ENCODE assay signal across 1 cellular context in the genomic region with DNA sequence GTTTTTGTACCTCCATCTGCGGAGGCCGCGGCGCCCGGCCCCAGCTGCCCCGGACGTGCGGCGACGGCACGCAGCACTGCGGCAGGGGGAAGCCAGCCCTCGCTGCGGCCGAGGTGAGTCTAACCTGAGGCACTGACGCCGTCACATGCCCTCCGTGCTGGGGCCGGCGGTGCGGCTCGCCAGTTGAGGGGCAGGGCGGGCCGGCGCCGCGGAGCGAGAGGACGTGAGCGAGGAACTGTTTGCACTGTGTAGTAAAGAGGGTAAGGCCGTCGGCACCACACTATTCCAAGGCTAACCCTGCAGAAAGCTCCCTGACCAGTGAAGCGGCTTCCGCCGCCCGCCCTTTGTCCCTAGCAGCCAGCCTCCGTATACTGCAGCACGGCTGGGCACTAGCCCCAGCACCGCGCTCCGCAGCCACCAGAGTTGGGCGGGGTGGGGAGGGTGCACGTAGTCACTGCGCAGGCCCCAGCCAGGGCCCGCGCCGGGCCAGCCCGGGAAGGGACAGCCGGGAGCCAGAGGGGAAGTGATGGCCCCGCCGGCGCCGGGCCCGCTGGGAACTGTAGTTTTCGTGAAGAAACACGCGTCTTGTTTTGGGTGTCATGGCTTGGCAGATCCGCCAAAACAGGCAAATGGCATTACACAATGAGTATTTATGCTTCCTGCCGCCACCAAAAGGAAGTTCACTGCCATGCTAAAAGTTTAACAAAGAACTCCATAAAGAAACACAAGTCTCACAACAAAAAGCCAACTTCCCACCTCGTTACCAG.
TF ChIP-seq lines count a peak whose summit lies in the region.

No MANE protein-coding gene starts in this region.

TF ChIP-seq in GM12878, 131 proteins besides CTCF, POLR2A, EP300 and RAD21 (continued from another document and continues in another):
- TF ChIP-seq, protein P1, sequence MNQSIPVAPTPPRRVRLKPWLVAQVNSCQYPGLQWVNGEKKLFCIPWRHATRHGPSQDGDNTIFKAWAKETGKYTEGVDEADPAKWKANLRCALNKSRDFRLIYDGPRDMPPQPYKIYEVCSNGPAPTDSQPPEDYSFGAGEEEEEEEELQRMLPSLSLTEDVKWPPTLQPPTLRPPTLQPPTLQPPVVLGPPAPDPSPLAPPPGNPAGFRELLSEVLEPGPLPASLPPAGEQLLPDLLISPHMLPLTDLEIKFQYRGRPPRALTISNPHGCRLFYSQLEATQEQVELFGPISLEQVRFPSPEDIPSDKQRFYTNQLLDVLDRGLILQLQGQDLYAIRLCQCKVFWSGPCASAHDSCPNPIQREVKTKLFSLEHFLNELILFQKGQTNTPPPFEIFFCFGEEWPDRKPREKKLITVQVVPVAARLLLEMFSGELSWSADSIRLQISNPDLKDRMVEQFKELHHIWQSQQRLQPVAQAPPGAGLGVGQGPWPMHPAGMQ (IDR thresholded peaks at IDR 0.05; ENCODE audit: borderline replicate concordance), result no peak
- TF ChIP-seq, protein P2, sequence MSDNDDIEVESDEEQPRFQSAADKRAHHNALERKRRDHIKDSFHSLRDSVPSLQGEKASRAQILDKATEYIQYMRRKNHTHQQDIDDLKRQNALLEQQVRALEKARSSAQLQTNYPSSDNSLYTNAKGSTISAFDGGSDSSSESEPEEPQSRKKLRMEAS (IDR thresholded peaks at IDR 0.05; ENCODE audit: low read depth, low read length), result peak; percentile 66
- peak; percentile 97 for TF ChIP-seq SIX5 (IDR thresholded peaks at IDR 0.05; ENCODE audit: low read depth, low read length, severe bottlenecking)
- TF ChIP-seq, protein P3, sequence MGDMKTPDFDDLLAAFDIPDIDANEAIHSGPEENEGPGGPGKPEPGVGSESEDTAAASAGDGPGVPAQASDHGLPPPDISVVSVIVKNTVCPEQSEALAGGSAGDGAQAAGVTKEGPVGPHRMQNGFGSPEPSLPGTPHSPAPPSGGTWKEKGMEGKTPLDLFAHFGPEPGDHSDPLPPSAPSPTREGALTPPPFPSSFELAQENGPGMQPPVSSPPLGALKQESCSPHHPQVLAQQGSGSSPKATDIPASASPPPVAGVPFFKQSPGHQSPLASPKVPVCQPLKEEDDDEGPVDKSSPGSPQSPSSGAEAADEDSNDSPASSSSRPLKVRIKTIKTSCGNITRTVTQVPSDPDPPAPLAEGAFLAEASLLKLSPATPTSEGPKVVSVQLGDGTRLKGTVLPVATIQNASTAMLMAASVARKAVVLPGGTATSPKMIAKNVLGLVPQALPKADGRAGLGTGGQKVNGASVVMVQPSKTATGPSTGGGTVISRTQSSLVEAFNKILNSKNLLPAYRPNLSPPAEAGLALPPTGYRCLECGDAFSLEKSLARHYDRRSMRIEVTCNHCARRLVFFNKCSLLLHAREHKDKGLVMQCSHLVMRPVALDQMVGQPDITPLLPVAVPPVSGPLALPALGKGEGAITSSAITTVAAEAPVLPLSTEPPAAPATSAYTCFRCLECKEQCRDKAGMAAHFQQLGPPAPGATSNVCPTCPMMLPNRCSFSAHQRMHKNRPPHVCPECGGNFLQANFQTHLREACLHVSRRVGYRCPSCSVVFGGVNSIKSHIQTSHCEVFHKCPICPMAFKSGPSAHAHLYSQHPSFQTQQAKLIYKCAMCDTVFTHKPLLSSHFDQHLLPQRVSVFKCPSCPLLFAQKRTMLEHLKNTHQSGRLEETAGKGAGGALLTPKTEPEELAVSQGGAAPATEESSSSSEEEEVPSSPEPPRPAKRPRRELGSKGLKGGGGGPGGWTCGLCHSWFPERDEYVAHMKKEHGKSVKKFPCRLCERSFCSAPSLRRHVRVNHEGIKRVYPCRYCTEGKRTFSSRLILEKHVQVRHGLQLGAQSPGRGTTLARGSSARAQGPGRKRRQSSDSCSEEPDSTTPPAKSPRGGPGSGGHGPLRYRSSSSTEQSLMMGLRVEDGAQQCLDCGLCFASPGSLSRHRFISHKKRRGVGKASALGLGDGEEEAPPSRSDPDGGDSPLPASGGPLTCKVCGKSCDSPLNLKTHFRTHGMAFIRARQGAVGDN (IDR thresholded peaks at IDR 0.05), result no peak
- peak; percentile 65 for TF ChIP-seq RELA (IDR thresholded peaks at IDR 0.05; ENCODE audit: borderline replicate concordance, partially characterized antibody)
- TF ChIP-seq GABPA (IDR thresholded peaks at IDR 0.05; ENCODE audit: low read depth), result no peak
- peak; percentile 99 for TF ChIP-seq HCFC1 (IDR thresholded peaks at IDR 0.05; ENCODE audit: low read length)
- no peak; the same call in 1 of the 2 replicates for TF ChIP-seq EED (IDR thresholded peaks at IDR 0.05; ENCODE audit: low read depth)
- no peak for TF ChIP-seq FOXM1 (IDR thresholded peaks at IDR 0.05; ENCODE audit: low read depth, low read length)
- TF ChIP-seq FOXK2 (IDR thresholded peaks at IDR 0.05), result no peak
- TF ChIP-seq STAT3 (IDR thresholded peaks at IDR 0.05; ENCODE audit: low read depth, low read length), result no peak
- no peak for TF ChIP-seq NFYA (IDR thresholded peaks at IDR 0.05; ENCODE audit: borderline replicate concordance, low read depth, low read length)
- TF ChIP-seq, protein P4, sequence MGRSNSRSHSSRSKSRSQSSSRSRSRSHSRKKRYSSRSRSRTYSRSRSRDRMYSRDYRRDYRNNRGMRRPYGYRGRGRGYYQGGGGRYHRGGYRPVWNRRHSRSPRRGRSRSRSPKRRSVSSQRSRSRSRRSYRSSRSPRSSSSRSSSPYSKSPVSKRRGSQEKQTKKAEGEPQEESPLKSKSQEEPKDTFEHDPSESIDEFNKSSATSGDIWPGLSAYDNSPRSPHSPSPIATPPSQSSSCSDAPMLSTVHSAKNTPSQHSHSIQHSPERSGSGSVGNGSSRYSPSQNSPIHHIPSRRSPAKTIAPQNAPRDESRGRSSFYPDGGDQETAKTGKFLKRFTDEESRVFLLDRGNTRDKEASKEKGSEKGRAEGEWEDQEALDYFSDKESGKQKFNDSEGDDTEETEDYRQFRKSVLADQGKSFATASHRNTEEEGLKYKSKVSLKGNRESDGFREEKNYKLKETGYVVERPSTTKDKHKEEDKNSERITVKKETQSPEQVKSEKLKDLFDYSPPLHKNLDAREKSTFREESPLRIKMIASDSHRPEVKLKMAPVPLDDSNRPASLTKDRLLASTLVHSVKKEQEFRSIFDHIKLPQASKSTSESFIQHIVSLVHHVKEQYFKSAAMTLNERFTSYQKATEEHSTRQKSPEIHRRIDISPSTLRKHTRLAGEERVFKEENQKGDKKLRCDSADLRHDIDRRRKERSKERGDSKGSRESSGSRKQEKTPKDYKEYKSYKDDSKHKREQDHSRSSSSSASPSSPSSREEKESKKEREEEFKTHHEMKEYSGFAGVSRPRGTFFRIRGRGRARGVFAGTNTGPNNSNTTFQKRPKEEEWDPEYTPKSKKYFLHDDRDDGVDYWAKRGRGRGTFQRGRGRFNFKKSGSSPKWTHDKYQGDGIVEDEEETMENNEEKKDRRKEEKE (IDR thresholded peaks at IDR 0.05), result no peak
- TF ChIP-seq, protein P5, sequence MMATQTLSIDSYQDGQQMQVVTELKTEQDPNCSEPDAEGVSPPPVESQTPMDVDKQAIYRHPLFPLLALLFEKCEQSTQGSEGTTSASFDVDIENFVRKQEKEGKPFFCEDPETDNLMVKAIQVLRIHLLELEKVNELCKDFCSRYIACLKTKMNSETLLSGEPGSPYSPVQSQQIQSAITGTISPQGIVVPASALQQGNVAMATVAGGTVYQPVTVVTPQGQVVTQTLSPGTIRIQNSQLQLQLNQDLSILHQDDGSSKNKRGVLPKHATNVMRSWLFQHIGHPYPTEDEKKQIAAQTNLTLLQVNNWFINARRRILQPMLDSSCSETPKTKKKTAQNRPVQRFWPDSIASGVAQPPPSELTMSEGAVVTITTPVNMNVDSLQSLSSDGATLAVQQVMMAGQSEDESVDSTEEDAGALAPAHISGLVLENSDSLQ (IDR thresholded peaks at IDR 0.05), result 0 out of 2 replicates have a peak, but pooled peaks have one; percentile 10
- TF ChIP-seq, protein P6, sequence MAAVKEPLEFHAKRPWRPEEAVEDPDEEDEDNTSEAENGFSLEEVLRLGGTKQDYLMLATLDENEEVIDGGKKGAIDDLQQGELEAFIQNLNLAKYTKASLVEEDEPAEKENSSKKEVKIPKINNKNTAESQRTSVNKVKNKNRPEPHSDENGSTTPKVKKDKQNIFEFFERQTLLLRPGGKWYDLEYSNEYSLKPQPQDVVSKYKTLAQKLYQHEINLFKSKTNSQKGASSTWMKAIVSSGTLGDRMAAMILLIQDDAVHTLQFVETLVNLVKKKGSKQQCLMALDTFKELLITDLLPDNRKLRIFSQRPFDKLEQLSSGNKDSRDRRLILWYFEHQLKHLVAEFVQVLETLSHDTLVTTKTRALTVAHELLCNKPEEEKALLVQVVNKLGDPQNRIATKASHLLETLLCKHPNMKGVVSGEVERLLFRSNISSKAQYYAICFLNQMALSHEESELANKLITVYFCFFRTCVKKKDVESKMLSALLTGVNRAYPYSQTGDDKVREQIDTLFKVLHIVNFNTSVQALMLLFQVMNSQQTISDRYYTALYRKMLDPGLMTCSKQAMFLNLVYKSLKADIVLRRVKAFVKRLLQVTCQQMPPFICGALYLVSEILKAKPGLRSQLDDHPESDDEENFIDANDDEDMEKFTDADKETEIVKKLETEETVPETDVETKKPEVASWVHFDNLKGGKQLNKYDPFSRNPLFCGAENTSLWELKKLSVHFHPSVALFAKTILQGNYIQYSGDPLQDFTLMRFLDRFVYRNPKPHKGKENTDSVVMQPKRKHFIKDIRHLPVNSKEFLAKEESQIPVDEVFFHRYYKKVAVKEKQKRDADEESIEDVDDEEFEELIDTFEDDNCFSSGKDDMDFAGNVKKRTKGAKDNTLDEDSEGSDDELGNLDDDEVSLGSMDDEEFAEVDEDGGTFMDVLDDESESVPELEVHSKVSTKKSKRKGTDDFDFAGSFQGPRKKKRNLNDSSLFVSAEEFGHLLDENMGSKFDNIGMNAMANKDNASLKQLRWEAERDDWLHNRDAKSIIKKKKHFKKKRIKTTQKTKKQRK (IDR thresholded peaks at IDR 0.05; ENCODE audit: low read depth, low read length), result no peak
- TF ChIP-seq, protein P7, sequence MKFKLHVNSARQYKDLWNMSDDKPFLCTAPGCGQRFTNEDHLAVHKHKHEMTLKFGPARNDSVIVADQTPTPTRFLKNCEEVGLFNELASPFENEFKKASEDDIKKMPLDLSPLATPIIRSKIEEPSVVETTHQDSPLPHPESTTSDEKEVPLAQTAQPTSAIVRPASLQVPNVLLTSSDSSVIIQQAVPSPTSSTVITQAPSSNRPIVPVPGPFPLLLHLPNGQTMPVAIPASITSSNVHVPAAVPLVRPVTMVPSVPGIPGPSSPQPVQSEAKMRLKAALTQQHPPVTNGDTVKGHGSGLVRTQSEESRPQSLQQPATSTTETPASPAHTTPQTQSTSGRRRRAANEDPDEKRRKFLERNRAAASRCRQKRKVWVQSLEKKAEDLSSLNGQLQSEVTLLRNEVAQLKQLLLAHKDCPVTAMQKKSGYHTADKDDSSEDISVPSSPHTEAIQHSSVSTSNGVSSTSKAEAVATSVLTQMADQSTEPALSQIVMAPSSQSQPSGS (IDR thresholded peaks at IDR 0.05; ENCODE audit: low read length), result no peak
- no peak for TF ChIP-seq IKZF1 (conservative IDR thresholded peaks at IDR 0.05)
- no peak for TF ChIP-seq HDAC2 (IDR thresholded peaks at IDR 0.05)
- TF ChIP-seq NFXL1 (IDR thresholded peaks at IDR 0.05; ENCODE audit: borderline replicate concordance), result no peak
- TF ChIP-seq JUNB (IDR thresholded peaks at IDR 0.05), result no peak
- TF ChIP-seq CEBPB (IDR thresholded peaks at IDR 0.05; ENCODE audit: borderline replicate concordance in 1 of 2, low read depth in 2 of 2, low read length in 2 of 2), result no peak
- no peak for TF ChIP-seq BRCA1 (IDR thresholded peaks at IDR 0.05; ENCODE audit: low read depth, low read length)
- TF ChIP-seq, protein P8, sequence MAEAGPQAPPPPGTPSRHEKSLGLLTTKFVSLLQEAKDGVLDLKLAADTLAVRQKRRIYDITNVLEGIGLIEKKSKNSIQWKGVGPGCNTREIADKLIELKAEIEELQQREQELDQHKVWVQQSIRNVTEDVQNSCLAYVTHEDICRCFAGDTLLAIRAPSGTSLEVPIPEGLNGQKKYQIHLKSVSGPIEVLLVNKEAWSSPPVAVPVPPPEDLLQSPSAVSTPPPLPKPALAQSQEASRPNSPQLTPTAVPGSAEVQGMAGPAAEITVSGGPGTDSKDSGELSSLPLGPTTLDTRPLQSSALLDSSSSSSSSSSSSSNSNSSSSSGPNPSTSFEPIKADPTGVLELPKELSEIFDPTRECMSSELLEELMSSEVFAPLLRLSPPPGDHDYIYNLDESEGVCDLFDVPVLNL (IDR thresholded peaks at IDR 0.05; ENCODE audit: low read depth, low read length), result peak; percentile 60; the same call in 1 of the 2 replicates
- TF ChIP-seq ZNF274 (IDR thresholded peaks at IDR 0.05; ENCODE audit: insufficient read depth, insufficient read length), result no peak
- TF ChIP-seq IKZF2 (IDR thresholded peaks at IDR 0.05), result no peak
- no peak; the same call in 1 of the 2 replicates for TF ChIP-seq TAF1 (IDR thresholded peaks at IDR 0.05; ENCODE audit: borderline replicate concordance, low read depth, low read length)
- peak; percentile 95 for TF ChIP-seq NRF1 (conservative IDR thresholded peaks at IDR 0.05; ENCODE audit: low read depth, low read length)
- peak; percentile 89 for TF ChIP-seq SPI1 (IDR thresholded peaks at IDR 0.05; ENCODE audit: borderline replicate concordance, insufficient read depth, low read depth, low read length)
- no peak for TF ChIP-seq LARP7 (IDR thresholded peaks at IDR 0.05)
- TF ChIP-seq, protein P9, sequence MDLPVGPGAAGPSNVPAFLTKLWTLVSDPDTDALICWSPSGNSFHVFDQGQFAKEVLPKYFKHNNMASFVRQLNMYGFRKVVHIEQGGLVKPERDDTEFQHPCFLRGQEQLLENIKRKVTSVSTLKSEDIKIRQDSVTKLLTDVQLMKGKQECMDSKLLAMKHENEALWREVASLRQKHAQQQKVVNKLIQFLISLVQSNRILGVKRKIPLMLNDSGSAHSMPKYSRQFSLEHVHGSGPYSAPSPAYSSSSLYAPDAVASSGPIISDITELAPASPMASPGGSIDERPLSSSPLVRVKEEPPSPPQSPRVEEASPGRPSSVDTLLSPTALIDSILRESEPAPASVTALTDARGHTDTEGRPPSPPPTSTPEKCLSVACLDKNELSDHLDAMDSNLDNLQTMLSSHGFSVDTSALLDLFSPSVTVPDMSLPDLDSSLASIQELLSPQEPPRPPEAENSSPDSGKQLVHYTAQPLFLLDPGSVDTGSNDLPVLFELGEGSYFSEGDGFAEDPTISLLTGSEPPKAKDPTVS (IDR thresholded peaks at IDR 0.05; ENCODE audit: low read depth, low read length), result no peak
- no peak for TF ChIP-seq MTA2 (IDR thresholded peaks at IDR 0.05; ENCODE audit: low read depth)
- TF ChIP-seq, protein P10, sequence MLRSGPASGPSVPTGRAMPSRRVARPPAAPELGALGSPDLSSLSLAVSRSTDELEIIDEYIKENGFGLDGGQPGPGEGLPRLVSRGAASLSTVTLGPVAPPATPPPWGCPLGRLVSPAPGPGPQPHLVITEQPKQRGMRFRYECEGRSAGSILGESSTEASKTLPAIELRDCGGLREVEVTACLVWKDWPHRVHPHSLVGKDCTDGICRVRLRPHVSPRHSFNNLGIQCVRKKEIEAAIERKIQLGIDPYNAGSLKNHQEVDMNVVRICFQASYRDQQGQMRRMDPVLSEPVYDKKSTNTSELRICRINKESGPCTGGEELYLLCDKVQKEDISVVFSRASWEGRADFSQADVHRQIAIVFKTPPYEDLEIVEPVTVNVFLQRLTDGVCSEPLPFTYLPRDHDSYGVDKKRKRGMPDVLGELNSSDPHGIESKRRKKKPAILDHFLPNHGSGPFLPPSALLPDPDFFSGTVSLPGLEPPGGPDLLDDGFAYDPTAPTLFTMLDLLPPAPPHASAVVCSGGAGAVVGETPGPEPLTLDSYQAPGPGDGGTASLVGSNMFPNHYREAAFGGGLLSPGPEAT (IDR thresholded peaks at IDR 0.05; ENCODE audit: low read depth), result no peak
- no peak for TF ChIP-seq CBX5 (IDR thresholded peaks at IDR 0.05; ENCODE audit: low read depth)
